Comparison of ENCODE assay signal across 20 cellular contexts in genomic region chr4:101050836-101051205, GRCh38.
"Had no signal": no experiment of that assay in that cellular context is flagged by ENCODE, and none has a peak within 500 bp of the region (broad histone marks: within the 10 kb centered on the region; RNA-seq: fewer than 3 reads in every experiment).

No MANE protein-coding gene starts in this region.

- H3K36me3 Mint-ChIP-seq: naive B cell had no signal

- H3K9me3 Mint-ChIP-seq: activated CD4-positive, alpha-beta T cell treated with anti-CD3 and anti-CD28 coated beads, Interleukin-2, amount 10 ng/mL, durations not matched to agents 24 days and 14 days; dendritic cell treated with granulocyte-macrophage colony-stimulating factor and Interleukin-4, amounts not matched to agents 40 ng/mL and 50 ng/mL, for 4 days; naive B cell; T-helper 1 cell treated with Interleukin-12 subunit alpha and Interleukin-12 subunit beta and Interleukin-4 antibody, amounts not matched to agents 30 μg/mL and 1 μg/mL, for 36 hours had no signal

- H3K4me3 Mint-ChIP-seq: activated CD4-positive, alpha-beta T cell treated with anti-CD3 and anti-CD28 coated beads, Interleukin-2, amount 10 ng/mL, durations not matched to agents 24 days and 14 days; activated CD8-positive, alpha-beta T cell treated with anti-CD3 and anti-CD28 coated beads, Interleukin-2, amount 10 ng/mL, durations not matched to agents 7 days and 5 days; dendritic cell treated with granulocyte-macrophage colony-stimulating factor and Interleukin-4, amounts not matched to agents 40 ng/mL and 50 ng/mL, for 4 days; naive B cell; T-helper 1 cell treated with Interleukin-12 subunit alpha and Interleukin-12 subunit beta and Interleukin-4 antibody, amounts not matched to agents 30 μg/mL and 1 μg/mL, for 36 hours had no signal

- DNase-seq: activated CD4-positive, alpha-beta T cell treated with anti-CD3 and anti-CD28 coated beads, Interleukin-2, amount 10 ng/mL, durations not matched to agents 24 days and 14 days; activated CD8-positive, alpha-beta T cell treated with anti-CD3 and anti-CD28 coated beads, Interleukin-2, amount 10 ng/mL, durations not matched to agents 7 days and 5 days; activated gamma-delta T cell; activated naive CD4-positive, alpha-beta T cell treated with anti-CD3 and anti-CD28 coated beads, Interleukin-2, amount 50 U/mL, for 16 hours; anterior cingulate cortex; body of pancreas; effector CD4-positive, alpha-beta T cell; erythroblast; foreskin fibroblast; kidney glomerular epithelial cell; left lung; naive B cell; stimulated activated CD4-positive, alpha-beta T cell treated with anti-CD3 and anti-CD28 coated beads, Interleukin-4, amount 100 ng/mL, for 24 hours; stomach; transverse colon had no signal

- H3K27me3 ChIP-seq: body of pancreas, left lung, stomach, suprapubic skin, transverse colon had no signal

- H3K4me3 ChIP-seq: body of pancreas, left lung, lung, stomach, suprapubic skin, transverse colon had no signal

- H3K4me1 ChIP-seq: body of pancreas, left lung, stomach, suprapubic skin, transverse colon had no signal

- H3K27ac Mint-ChIP-seq: activated CD4-positive, alpha-beta T cell treated with anti-CD3 and anti-CD28 coated beads, Interleukin-2, amount 10 ng/mL, durations not matched to agents 24 days and 14 days; activated CD8-positive, alpha-beta T cell treated with anti-CD3 and anti-CD28 coated beads, Interleukin-2, amount 10 ng/mL, durations not matched to agents 7 days and 5 days; dendritic cell treated with granulocyte-macrophage colony-stimulating factor and Interleukin-4, amounts not matched to agents 40 ng/mL and 50 ng/mL, for 4 days; progenitor cell of endocrine pancreas; T-helper 1 cell treated with Interleukin-12 subunit alpha and Interleukin-12 subunit beta and Interleukin-4 antibody, amounts not matched to agents 30 μg/mL and 1 μg/mL, for 36 hours had no signal

- ATAC-seq: activated CD8-positive, alpha-beta T cell treated with anti-CD3 and anti-CD28 coated beads, Interleukin-2, amount 10 ng/mL, durations not matched to agents 7 days and 5 days; body of pancreas; left lung had no signal

- H3K27me3 Mint-ChIP-seq: activated CD4-positive, alpha-beta T cell treated with anti-CD3 and anti-CD28 coated beads, Interleukin-2, amount 10 ng/mL, durations not matched to agents 24 days and 14 days; dendritic cell treated with granulocyte-macrophage colony-stimulating factor and Interleukin-4, amounts not matched to agents 40 ng/mL and 50 ng/mL, for 4 days; naive B cell; progenitor cell of endocrine pancreas had no signal

- H3K9me3 ChIP-seq: body of pancreas, left lung, stomach, suprapubic skin, transverse colon had no signal

- H3K27ac ChIP-seq: body of pancreas, left lung, stomach, suprapubic skin, transverse colon had no signal

- H3K4me1 Mint-ChIP-seq: activated CD4-positive, alpha-beta T cell treated with anti-CD3 and anti-CD28 coated beads, Interleukin-2, amount 10 ng/mL, durations not matched to agents 24 days and 14 days; naive B cell had no signal

- H3K36me3 ChIP-seq: left lung, stomach, suprapubic skin, transverse colon had no signal
